In the genomic region with DNA sequence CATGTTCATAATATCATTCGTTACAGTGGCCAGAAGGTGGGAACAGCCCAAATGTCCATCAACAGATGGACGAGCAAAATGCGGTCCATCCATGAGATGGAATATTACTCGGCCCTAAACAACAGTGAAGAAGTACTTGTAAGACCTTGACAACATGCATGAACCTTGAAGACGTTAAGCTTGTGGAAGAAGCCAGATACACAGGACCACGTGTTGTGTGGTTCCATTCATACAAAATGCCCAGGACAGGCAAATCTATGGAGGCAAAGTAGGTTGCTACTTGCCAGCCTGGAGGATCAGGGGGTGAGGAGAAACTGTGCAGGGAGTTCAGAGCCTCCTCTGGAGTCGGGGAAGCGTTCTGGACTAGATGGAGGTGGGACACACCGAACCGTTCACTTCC, we compare ENCODE assay signal across 18 cellular contexts.
DNase-seq lines count a peak whose midpoint lies in the region; ATAC-seq and TF ChIP-seq lines count a peak whose summit lies in the region.
"Had no signal": no experiment of that assay in that cellular context is flagged by ENCODE, and none has a peak within 500 bp of the region (broad histone marks: within the 10 kb centered on the region; RNA-seq: fewer than 3 reads in every experiment).

No MANE protein-coding gene starts in this region.

- POLR2A ChIA-PET in activated CD4-positive, alpha-beta T cell treated with anti-CD3 and anti-CD28 coated beads for 36 hours (lab: Charles Lee): interaction anchor here (0.6 kb wide), 1 partner anchor 121 kb away, joined by 3 read pairs; no protein-coding TSS in a partner anchor

- peaks cover 7% of the 10 kb centered on the region for H3K27me3 Mint-ChIP-seq in endodermal cell (ENCODE audit: insufficient read depth)
- H3K27me3 Mint-ChIP-seq in activated CD4-positive, alpha-beta T cell treated with anti-CD3 and anti-CD28 coated beads for 36 hours: peaks cover 2% of the 10 kb centered on the region

- H3K4me1 Mint-ChIP-seq in endodermal cell: no peaks in the 10 kb centered on the region
- peaks cover 19% of the 10 kb centered on the region for H3K4me1 Mint-ChIP-seq in activated CD4-positive, alpha-beta T cell treated with anti-CD3 and anti-CD28 coated beads for 36 hours
- H3K4me1 Mint-ChIP-seq: neural crest cell had no signal

- intact Hi-C loops in activated CD4-positive, alpha-beta T cell treated with anti-CD3 and anti-CD28 coated beads for 36 hours (cut with DNase I, micrococcal nuclease): no loop called here
- intact Hi-C loops in ascending aorta (cut with DNase I): no loop called here

- no peaks in the 10 kb centered on the region for H3K36me3 Mint-ChIP-seq in endodermal cell (ENCODE audit: low read depth)
- H3K36me3 Mint-ChIP-seq in activated CD4-positive, alpha-beta T cell treated with anti-CD3 and anti-CD28 coated beads for 36 hours (ENCODE audit: low read depth): no peaks in the 10 kb centered on the region
- H3K36me3 Mint-ChIP-seq: type B pancreatic cell had no signal

- no peaks in the 10 kb centered on the region for H3K9me3 ChIP-seq in WERI-Rb-1 (ENCODE audit: severe bottlenecking)
- H3K9me3 ChIP-seq in endodermal cell (ENCODE audit: control insufficient read depth, low read length): no peaks in the 10 kb centered on the region
- H3K9me3 ChIP-seq in suprapubic skin: no peaks in the 10 kb centered on the region
- no peaks in the 10 kb centered on the region for H3K9me3 ChIP-seq in ascending aorta
- H3K9me3 ChIP-seq: BE2C, esophagus squamous epithelium, prostate gland had no signal

- WGBS in endodermal cell (ENCODE audit: insufficient coverage in 1 of 2, insufficient read length in 1 of 2), 2 experiments: 94 to 98% methylated on average over 9 to 10 of the region's 10 CpGs
- 85% methylated on average over 10 of the region's 10 CpGs for WGBS in suprapubic skin

- peak overlapping the region; percentile 27; the same call in 1 of the 2 replicates for H3K27ac ChIP-seq in WERI-Rb-1
- no peak overlapping the region for H3K27ac ChIP-seq in endodermal cell (ENCODE audit: low read depth, low read length)
- H3K27ac ChIP-seq in suprapubic skin: no peak overlapping the region
- no peak overlapping the region for H3K27ac ChIP-seq in ascending aorta

- TF ChIP-seq CTCF in WERI-Rb-1 (IDR thresholded peaks at IDR 0.05; ENCODE audit: low read depth, low read length) (no peak), endodermal cell (conservative IDR thresholded peaks at IDR 0.05) (no peak), suprapubic skin (IDR thresholded peaks at IDR 0.05) (no peak), ascending aorta (IDR thresholded peaks at IDR 0.05) (no peak)

- H3K4me1 ChIP-seq in endodermal cell (ENCODE audit: control insufficient read depth, insufficient read depth, low read length) (no peaks in the 10 kb centered on the region), suprapubic skin (peaks cover 25% of the 10 kb centered on the region), ascending aorta (peaks cover 0 to 4% of the 10 kb centered on the region in 2 donors)
- H3K4me1 ChIP-seq: BE2C, prostate gland had no signal

- H3K9me3 Mint-ChIP-seq in endodermal cell: no peaks in the 10 kb centered on the region
- H3K9me3 Mint-ChIP-seq in activated CD4-positive, alpha-beta T cell treated with anti-CD3 and anti-CD28 coated beads for 36 hours (ENCODE audit: low read depth): no peaks in the 10 kb centered on the region
- H3K9me3 Mint-ChIP-seq: type B pancreatic cell had no signal

- no peak overlapping the region for H3K4me3 Mint-ChIP-seq in endodermal cell
- H3K4me3 Mint-ChIP-seq in activated CD4-positive, alpha-beta T cell treated with anti-CD3 and anti-CD28 coated beads for 36 hours: no peak overlapping the region
- H3K4me3 Mint-ChIP-seq: H9, neural crest cell had no signal

- TF ChIP-seq EP300 in suprapubic skin (IDR thresholded peaks at IDR 0.05): no peak

- CTCF ChIA-PET in activated CD4-positive, alpha-beta T cell treated with anti-CD3 and anti-CD28 coated beads for 36 hours (lab: Charles Lee): no interaction called here

- no peak overlapping the region for H3K9ac ChIP-seq in endodermal cell (ENCODE audit: extremely low read depth, low read length, poor library complexity, severe bottlenecking)

- no peak for TF ChIP-seq POLR2A in suprapubic skin (IDR thresholded peaks at IDR 0.05)

- DNase-seq in activated CD8-positive, alpha-beta memory T cell treated with anti-CD3 and anti-CD28 coated beads for 24 hours: peak; percentile 44
- no peak for DNase-seq in activated CD8-positive, alpha-beta memory T cell treated with anti-CD3 and anti-CD28 coated beads, Interleukin-2, amount 50 U/mL, for 4 hours
- DNase-seq in WERI-Rb-1 (no peak), endodermal cell (peak; percentile 31), suprapubic skin (ENCODE audit: low spot score in 2 of 2) (peak; percentile 31 to 37), ascending aorta (ENCODE audit: low spot score in 2 of 2) (no peak), islet precursor cell (no peak)
- no peak for DNase-seq in activated CD4-positive, alpha-beta T cell treated with anti-CD3 and anti-CD28 coated beads for 36 hours
- DNase-seq: activated gamma-delta T cell, anterior cingulate cortex, BE2C, esophagus squamous epithelium, kidney glomerular epithelial cell, mesenchymal stem cell had no signal

- H3K27me3 ChIP-seq in WERI-Rb-1 (ENCODE audit: insufficient read depth, low read depth, severe bottlenecking) (no peaks in the 10 kb centered on the region), endodermal cell (ENCODE audit: control insufficient read depth, insufficient read depth, low read length, poor library complexity, severe bottlenecking) (peaks cover 16% of the 10 kb centered on the region), suprapubic skin (peaks cover 7% of the 10 kb centered on the region), ascending aorta (no peaks in the 10 kb centered on the region)
- H3K27me3 ChIP-seq: BE2C had no signal

- no peaks in the 10 kb centered on the region for H3K36me3 ChIP-seq in WERI-Rb-1
- H3K36me3 ChIP-seq in endodermal cell (ENCODE audit: control insufficient read depth, insufficient read depth, low read length): no peaks in the 10 kb centered on the region
- H3K36me3 ChIP-seq in suprapubic skin: no peaks in the 10 kb centered on the region
- H3K36me3 ChIP-seq in ascending aorta: no peaks in the 10 kb centered on the region
- H3K36me3 ChIP-seq: BE2C, esophagus squamous epithelium, prostate gland had no signal

- ATAC-seq in activated CD4-positive, alpha-beta T cell treated with anti-CD3 and anti-CD28 coated beads for 36 hours: no peak

- H3K4me3 ChIP-seq in WERI-Rb-1 (ENCODE audit: low read depth, low read length) (no peak overlapping the region), endodermal cell (ENCODE audit: low read length) (no peak overlapping the region), suprapubic skin (no peak overlapping the region), ascending aorta (no peak overlapping the region)
- H3K4me3 ChIP-seq: prostate gland had no signal

- H3K27ac Mint-ChIP-seq in endodermal cell: no peak overlapping the region
- no peak overlapping the region for H3K27ac Mint-ChIP-seq in activated CD4-positive, alpha-beta T cell treated with anti-CD3 and anti-CD28 coated beads for 36 hours
- H3K27ac Mint-ChIP-seq: type B pancreatic cell had no signal

Comparison
In these comparisons a context has a peak if more than half of its experiments do, and no peak if none do; other contexts are left out.
1. DNase-seq: peak in activated CD8-positive, alpha-beta memory T cell treated with anti-CD3 and anti-CD28 coated beads for 24 hours (single experiment), endodermal cell (single experiment) and suprapubic skin (2 of 2); none in activated CD8-positive, alpha-beta memory T cell treated with anti-CD3 and anti-CD28 coated beads, Interleukin-2, amount 50 U/mL, for 4 hours (single experiment), WERI-Rb-1 (single experiment), activated CD4-positive, alpha-beta T cell treated with anti-CD3 and anti-CD28 coated beads for 36 hours (single experiment), ascending aorta (0 of 2) and islet precursor cell (single experiment).